19 cellular contexts compared by ENCODE assay signal in the genomic region with DNA sequence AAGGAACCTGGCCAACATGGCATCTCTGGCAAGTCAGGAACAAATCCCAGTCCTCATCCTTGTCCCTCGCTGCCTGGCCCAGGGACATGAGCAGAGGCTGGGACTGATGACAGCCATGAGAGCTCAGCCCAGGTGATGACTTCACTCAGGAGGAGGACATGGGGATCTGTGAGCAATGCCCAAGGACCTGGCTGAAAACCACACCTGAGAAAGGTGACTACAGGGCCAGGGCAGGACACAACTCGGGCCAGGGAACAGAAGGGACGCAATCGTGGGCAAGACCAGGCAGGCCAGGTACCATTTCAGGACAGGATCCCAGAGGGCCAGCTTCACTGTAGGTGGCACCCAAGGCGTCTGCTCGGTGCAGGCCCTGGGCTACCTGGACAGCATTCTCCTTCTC.
DNase-seq lines count a peak whose midpoint lies in the region; TF ChIP-seq lines count a peak whose summit lies in the region.
"Had no signal": no experiment of that assay in that cellular context is flagged by ENCODE, and none has a peak within 500 bp of the region (broad histone marks: within the 10 kb centered on the region; RNA-seq: fewer than 3 reads in every experiment).

No MANE protein-coding gene starts in this region.

- H3K9me3 ChIP-seq in BLaER1 (0 out of 2 replicates have a peak, but pooled peaks cover 2% of the 10 kb centered on the region), mammary epithelial cell (replicated peaks; ENCODE audit: insufficient read depth, low read length) (no peaks in the 10 kb centered on the region), neuronal stem cell (replicated peaks in 1 of 2; ENCODE audit: control insufficient read depth in 2 of 2, insufficient read depth in 1 of 2, low read depth in 1 of 2, low read length in 2 of 2) (no peaks in the 10 kb centered on the region), A673 (ENCODE audit: low read depth, low read length, poor library complexity, severe bottlenecking) (no peaks in the 10 kb centered on the region)
- peaks cover under 1 to 13% (median 4%) of the 10 kb centered on the region in 11 experiments; a peak in 12 of 22 replicates for H3K9me3 ChIP-seq in BLaER1 treated with 17β-estradiol and CSF1 and Interleukin-3, amounts not matched to agents 10 nM and 100 nM (replicated peaks in 1 of 11)
- H3K9me3 ChIP-seq: BE2C had no signal

- CTCF ChIA-PET in mammary epithelial cell (lab: Charles Lee; ENCODE audit: low non-redundant PET) (no interaction called here), A673 (lab: Charles Lee) (no interaction called here)

- H2AFZ ChIP-seq in mammary epithelial cell (ENCODE audit: low read depth, low read length) = no peak overlapping the region
- no peak overlapping the region for H2AFZ ChIP-seq in neuronal stem cell (ENCODE audit: low read length)

- no TSS peak for BruUV-seq in mammary epithelial cell (replicated peaks; lab: Mats Ljungman, UMichigan)
- BruUV-seq in A673 (replicated peaks; lab: Mats Ljungman, UMichigan) = no TSS peak

- POLR2A ChIA-PET in A673 (lab: Charles Lee; ENCODE audit: low non-redundant PET) = no interaction called here

- peaks cover 14% of the 10 kb centered on the region for H3K36me3 Mint-ChIP-seq in progenitor cell of endocrine pancreas (ENCODE audit: insufficient read depth)

- no peak overlapping the region for H3K27ac ChIP-seq in BLaER1
- H3K27ac ChIP-seq in BLaER1 treated with 17β-estradiol and CSF1 and Interleukin-3, amounts not matched to agents 10 nM and 100 nM = peak overlapping the region in 3 of 11 experiments; percentile 11 to 31 (median 31); a peak in 2 of 22 replicates
- H3K27ac ChIP-seq in mammary epithelial cell (ENCODE audit: insufficient read depth, low read depth, low read length) = no peak overlapping the region
- no peak overlapping the region for H3K27ac ChIP-seq in neuronal stem cell (replicated peaks; ENCODE audit: low read length)
- H3K27ac ChIP-seq in A673 (ENCODE audit: low read depth, low read length, poor library complexity, severe bottlenecking) = no peak overlapping the region

- in situ Hi-C loops in mammary epithelial cell (cut with MboI; ENCODE audit: low sequenced_read_pairs in 2 of 2) = no loop called here

- no peak overlapping the region for H4K91ac ChIP-seq in neuronal stem cell (ENCODE audit: low read depth, low read length, poor library complexity)

- H3K9ac ChIP-seq in BLaER1 (no peak overlapping the region), mammary epithelial cell (ENCODE audit: insufficient read depth, low read length) (no peak overlapping the region), neuronal stem cell (ENCODE audit: low read depth, low read length, poor library complexity) (peak overlapping the region; percentile 9)
- no peak overlapping the region for H3K9ac ChIP-seq in BLaER1 treated with 17β-estradiol and CSF1 and Interleukin-3, amounts not matched to agents 10 nM and 100 nM

- H3K4me2 ChIP-seq in BLaER1 = peak overlapping the region; percentile 91
- H3K4me2 ChIP-seq in BLaER1 treated with 17β-estradiol and CSF1 and Interleukin-3, amounts not matched to agents 10 nM and 100 nM = peak overlapping the region; percentile 58 to 95 (median 85)
- no peak overlapping the region for H3K4me2 ChIP-seq in mammary epithelial cell (ENCODE audit: insufficient read depth, low read depth, low read length)
- no peak overlapping the region for H3K4me2 ChIP-seq in neuronal stem cell (ENCODE audit: insufficient read depth, low read length, poor library complexity, severe bottlenecking)

- H3K4me1 ChIP-seq in BLaER1 = peaks cover 91% of the 10 kb centered on the region
- peaks cover 43 to 96% (median 80%) of the 10 kb centered on the region in 10 experiments for H3K4me1 ChIP-seq in BLaER1 treated with 17β-estradiol and CSF1 and Interleukin-3, amounts not matched to agents 10 nM and 100 nM
- H3K4me1 ChIP-seq in mammary epithelial cell (ENCODE audit: insufficient read depth, low read length) = peaks cover 6% of the 10 kb centered on the region
- no peaks in the 10 kb centered on the region for H3K4me1 ChIP-seq in neuronal stem cell (ENCODE audit: control insufficient read depth in 2 of 2, insufficient read depth in 1 of 2, low read depth in 1 of 2, low read length in 2 of 2)
- H3K4me1 ChIP-seq in A673 (ENCODE audit: insufficient read depth, low read length, poor library complexity, severe bottlenecking) = no peaks in the 10 kb centered on the region
- H3K4me1 ChIP-seq: BE2C had no signal

- H4K20me1 ChIP-seq in BLaER1 (peaks cover 16% of the 10 kb centered on the region; the same call in 1 of the 2 replicates), mammary epithelial cell (ENCODE audit: insufficient read depth, low read length) (no peaks in the 10 kb centered on the region)
- H4K20me1 ChIP-seq in BLaER1 treated with 17β-estradiol and CSF1 and Interleukin-3, amounts not matched to agents 10 nM and 100 nM = peaks cover 0 to 66% (median 44%) of the 10 kb centered on the region in 11 experiments; a peak in 18 of 22 replicates

- H3K14ac ChIP-seq in neuronal stem cell (ENCODE audit: low read length) = no peak overlapping the region

- DNase-seq in mammary epithelial cell = peak; percentile 52
- DNase-seq in neuronal stem cell (ENCODE audit: low spot score) = no peak
- DNase-seq in superior temporal gyrus (ENCODE audit: extremely low spot score) = no peak
- no peak for DNase-seq in A673 (ENCODE audit: low spot score)
- DNase-seq in progenitor cell of endocrine pancreas (ENCODE audit: low spot score, unreplicated experiment) = no peak
- DNase-seq: BE2C; CD8-positive, alpha-beta memory T cell; DMS79; HCEC 1CT; NCI-H1417 treated with DMSO at 0.1 percent for 48 hours; NCI-H1930; NCI-H2171; NCI-H446; NCI-H69; RPMI8226; SIG-M5 had no signal

- no peaks in the 10 kb centered on the region for H3K27me3 Mint-ChIP-seq in progenitor cell of endocrine pancreas
- H3K27me3 Mint-ChIP-seq: CD8-positive, alpha-beta memory T cell had no signal

- H2BK120ac ChIP-seq in neuronal stem cell (ENCODE audit: low read depth, low read length) = no peak overlapping the region

- peak overlapping the region; percentile 34 for H3K23ac ChIP-seq in neuronal stem cell (ENCODE audit: low read depth, low read length, poor library complexity)

- no peak overlapping the region for H3K4ac ChIP-seq in neuronal stem cell (ENCODE audit: low read length)

- H2AK5ac ChIP-seq in neuronal stem cell (ENCODE audit: low read depth, low read length) = peak overlapping the region; percentile 40

- no peak overlapping the region for H3K4me3 Mint-ChIP-seq in progenitor cell of endocrine pancreas (ENCODE audit: low read depth)

- 41% methylated on average over 4 of the region's 6 CpGs for WGBS in mammary epithelial cell (ENCODE audit: low coverage, missing lambda C conversion rate)
- no CpG with 5 or more reads among the region's 6 CpGs for WGBS in neuronal stem cell (ENCODE audit: extremely low coverage in 2 of 2, insufficient read length in 2 of 2, insufficient replicate concordance in 1 of 2), 2 donors

- H3K27me3 ChIP-seq in BLaER1 (no peaks in the 10 kb centered on the region), mammary epithelial cell (ENCODE audit: insufficient read depth, low read length) (no peaks in the 10 kb centered on the region), neuronal stem cell (ENCODE audit: control insufficient read depth in 3 of 3, insufficient read depth in 3 of 3, low read depth in 1 of 3, low read length in 3 of 3) (no peaks in the 10 kb centered on the region), A673 (replicated peaks; ENCODE audit: insufficient read depth, low read depth, low read length, poor library complexity) (no peaks in the 10 kb centered on the region)
- H3K27me3 ChIP-seq in BLaER1 treated with 17β-estradiol and CSF1 and Interleukin-3, amounts not matched to agents 10 nM and 100 nM = peaks cover 0 to 38% (median 0%) of the 10 kb centered on the region in 11 experiments; a peak in 8 of 22 replicates
- H3K27me3 ChIP-seq: BE2C had no signal

- H3K27ac Mint-ChIP-seq in progenitor cell of endocrine pancreas = no peak overlapping the region

- H3K18ac ChIP-seq in neuronal stem cell (ENCODE audit: low read length) = peak overlapping the region; percentile 15

- TF ChIP-seq CTCF in mammary epithelial cell (conservative IDR thresholded peaks at IDR 0.05 in 1 of 2, IDR thresholded peaks at IDR 0.05 in 1 of 2; ENCODE audit: extremely low read depth in 1 of 2, insufficient read depth in 1 of 2, low read depth in 1 of 2, low read length in 2 of 2) (no peak), A673 (conservative IDR thresholded peaks at IDR 0.05; ENCODE audit: low read depth, low read length) (no peak), progenitor cell of endocrine pancreas (IDR thresholded peaks at IDR 0.05; ENCODE audit: unreplicated experiment) (no peak)

- H2BK5ac ChIP-seq in neuronal stem cell (ENCODE audit: low read length) = no peak overlapping the region

- H3K4me1 Mint-ChIP-seq in progenitor cell of endocrine pancreas (ENCODE audit: low read depth) = peaks cover 1% of the 10 kb centered on the region

- H2BK12ac ChIP-seq in neuronal stem cell (ENCODE audit: low read length) = no peak overlapping the region

- H3K79me1 ChIP-seq in neuronal stem cell (ENCODE audit: low read depth, low read length) = peaks cover 5% of the 10 kb centered on the region

- intact Hi-C loops in mammary epithelial cell (cut with micrococcal nuclease) (no loop called here), A673 (cut with micrococcal nuclease; ENCODE audit: unreplicated experiment) (no loop called here)

- H4K8ac ChIP-seq in neuronal stem cell (ENCODE audit: low read depth, low read length) = peak overlapping the region; percentile 29

- no peak overlapping the region for H2BK15ac ChIP-seq in neuronal stem cell (ENCODE audit: low read length)

- dilution Hi-C loops in mammary epithelial cell (cut with HindIII; ENCODE audit: low sequenced_read_pairs) = loop anchor here (5.0 kb wide), 2 partner anchors 36 to 61 kb away; no protein-coding TSS in a partner anchor

- H3K79me2 ChIP-seq in mammary epithelial cell (ENCODE audit: insufficient read depth, low read length) = no peaks in the 10 kb centered on the region

- H3K36me3 ChIP-seq in BLaER1 = peaks cover 21% of the 10 kb centered on the region; the same call in 1 of the 2 replicates
- peaks cover 0 to 35% (median 22%) of the 10 kb centered on the region in 11 experiments; a peak in 15 of 22 replicates for H3K36me3 ChIP-seq in BLaER1 treated with 17β-estradiol and CSF1 and Interleukin-3, amounts not matched to agents 10 nM and 100 nM
- no peaks in the 10 kb centered on the region for H3K36me3 ChIP-seq in mammary epithelial cell (ENCODE audit: insufficient read depth, low read length)
- H3K36me3 ChIP-seq in neuronal stem cell (replicated peaks in 1 of 2; ENCODE audit: control insufficient read depth in 2 of 2, insufficient read depth in 2 of 2, low read length in 2 of 2) = peaks cover 4 to 5% of the 10 kb centered on the region in 2 donors
- H3K36me3 ChIP-seq in A673 (ENCODE audit: insufficient read depth, low read length, poor library complexity, severe bottlenecking) = no peaks in the 10 kb centered on the region
- H3K36me3 ChIP-seq: BE2C had no signal

- H3K9me3 Mint-ChIP-seq in progenitor cell of endocrine pancreas (ENCODE audit: low read depth) = peaks cover 8% of the 10 kb centered on the region
- H3K9me3 Mint-ChIP-seq: CD8-positive, alpha-beta memory T cell had no signal

- H3K4me3 ChIP-seq in BLaER1 (no peak overlapping the region), mammary epithelial cell (replicated peaks in 1 of 3; ENCODE audit: insufficient read depth in 1 of 3, low read depth in 2 of 3, low read length in 3 of 3) (no peak overlapping the region), neuronal stem cell (ENCODE audit: low read length in 2 of 2) (peak overlapping the region in 1 of 2 donors; percentile 51), A673 (ENCODE audit: low read depth, low read length, poor library complexity, severe bottlenecking) (no peak overlapping the region)
- no peak overlapping the region for H3K4me3 ChIP-seq in BLaER1 treated with 17β-estradiol and CSF1 and Interleukin-3, amounts not matched to agents 10 nM and 100 nM
- H3K4me3 ChIP-seq: K562 had no signal

Comparison
In these comparisons a context has a peak if more than half of its experiments do, and no peak if none do; other contexts are left out.
1. H3K4me2 ChIP-seq: peak in BLaER1 (single experiment) and BLaER1 treated with 17β-estradiol and CSF1 and Interleukin-3, amounts not matched to agents 10 nM and 100 nM (11 of 11); none in mammary epithelial cell (single experiment) and neuronal stem cell (single experiment).